ENCODE assay signal across 1 cellular context in the genomic region with DNA sequence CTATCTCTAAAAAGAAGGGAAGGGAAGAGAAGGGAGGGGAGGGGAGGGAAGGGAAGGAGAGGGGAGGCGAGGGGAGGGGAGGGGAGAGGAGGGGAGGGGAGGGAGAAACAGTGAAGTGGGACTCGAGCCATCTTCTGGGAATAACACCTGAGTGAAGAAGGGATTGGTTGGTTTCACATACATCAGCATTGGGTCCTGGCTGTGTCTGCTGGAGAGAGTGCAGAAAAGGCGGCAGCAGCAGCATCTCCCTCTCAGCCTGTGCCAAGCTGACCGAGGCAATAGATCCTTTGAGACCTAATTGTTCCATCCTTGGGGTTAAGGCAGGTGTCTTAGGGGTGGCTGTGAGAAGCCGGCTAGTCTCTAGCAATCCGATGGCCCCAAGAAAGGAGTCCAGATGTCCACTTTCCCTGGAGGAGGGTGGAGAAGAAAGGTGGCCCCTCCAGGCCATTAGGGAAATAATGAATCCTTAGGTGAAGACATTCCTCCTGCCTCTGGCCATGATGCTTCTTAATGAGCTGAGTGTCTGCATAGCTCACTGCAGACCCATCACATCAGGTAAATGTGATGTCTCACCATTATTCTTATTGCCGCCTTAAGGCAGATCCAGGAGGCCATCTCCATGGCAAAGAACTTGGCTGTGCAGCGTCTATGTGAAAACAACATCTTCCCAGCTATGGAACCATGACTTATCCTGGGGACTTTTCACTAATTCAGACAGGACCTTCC.
TF ChIP-seq lines count a peak whose summit lies in the region.

No MANE protein-coding gene starts in this region.

TF ChIP-seq in GM23338, 12 proteins besides CTCF, POLR2A, EP300 and RAD21:
- TF ChIP-seq, protein P1, sequence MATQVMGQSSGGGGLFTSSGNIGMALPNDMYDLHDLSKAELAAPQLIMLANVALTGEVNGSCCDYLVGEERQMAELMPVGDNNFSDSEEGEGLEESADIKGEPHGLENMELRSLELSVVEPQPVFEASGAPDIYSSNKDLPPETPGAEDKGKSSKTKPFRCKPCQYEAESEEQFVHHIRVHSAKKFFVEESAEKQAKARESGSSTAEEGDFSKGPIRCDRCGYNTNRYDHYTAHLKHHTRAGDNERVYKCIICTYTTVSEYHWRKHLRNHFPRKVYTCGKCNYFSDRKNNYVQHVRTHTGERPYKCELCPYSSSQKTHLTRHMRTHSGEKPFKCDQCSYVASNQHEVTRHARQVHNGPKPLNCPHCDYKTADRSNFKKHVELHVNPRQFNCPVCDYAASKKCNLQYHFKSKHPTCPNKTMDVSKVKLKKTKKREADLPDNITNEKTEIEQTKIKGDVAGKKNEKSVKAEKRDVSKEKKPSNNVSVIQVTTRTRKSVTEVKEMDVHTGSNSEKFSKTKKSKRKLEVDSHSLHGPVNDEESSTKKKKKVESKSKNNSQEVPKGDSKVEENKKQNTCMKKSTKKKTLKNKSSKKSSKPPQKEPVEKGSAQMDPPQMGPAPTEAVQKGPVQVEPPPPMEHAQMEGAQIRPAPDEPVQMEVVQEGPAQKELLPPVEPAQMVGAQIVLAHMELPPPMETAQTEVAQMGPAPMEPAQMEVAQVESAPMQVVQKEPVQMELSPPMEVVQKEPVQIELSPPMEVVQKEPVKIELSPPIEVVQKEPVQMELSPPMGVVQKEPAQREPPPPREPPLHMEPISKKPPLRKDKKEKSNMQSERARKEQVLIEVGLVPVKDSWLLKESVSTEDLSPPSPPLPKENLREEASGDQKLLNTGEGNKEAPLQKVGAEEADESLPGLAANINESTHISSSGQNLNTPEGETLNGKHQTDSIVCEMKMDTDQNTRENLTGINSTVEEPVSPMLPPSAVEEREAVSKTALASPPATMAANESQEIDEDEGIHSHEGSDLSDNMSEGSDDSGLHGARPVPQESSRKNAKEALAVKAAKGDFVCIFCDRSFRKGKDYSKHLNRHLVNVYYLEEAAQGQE (IDR thresholded peaks at IDR 0.05; ENCODE audit: unreplicated experiment): no peak
- TF ChIP-seq ZNF331 (CRISPR knock-in tag; IDR thresholded peaks at IDR 0.05; ENCODE audit: low read depth): no peak
- no peak for TF ChIP-seq CREB1 (CRISPR knock-in tag; IDR thresholded peaks at IDR 0.05; ENCODE audit: low read depth)
- TF ChIP-seq ZNF114 (CRISPR knock-in tag; IDR thresholded peaks at IDR 0.05): no peak
- no peak for TF ChIP-seq EZH2phosphoT487 (IDR thresholded peaks at IDR 0.05; ENCODE audit: unreplicated experiment)
- no peak for TF ChIP-seq POLR2AphosphoS5 (IDR thresholded peaks at IDR 0.05; ENCODE audit: low read depth)
- TF ChIP-seq, protein P2, sequence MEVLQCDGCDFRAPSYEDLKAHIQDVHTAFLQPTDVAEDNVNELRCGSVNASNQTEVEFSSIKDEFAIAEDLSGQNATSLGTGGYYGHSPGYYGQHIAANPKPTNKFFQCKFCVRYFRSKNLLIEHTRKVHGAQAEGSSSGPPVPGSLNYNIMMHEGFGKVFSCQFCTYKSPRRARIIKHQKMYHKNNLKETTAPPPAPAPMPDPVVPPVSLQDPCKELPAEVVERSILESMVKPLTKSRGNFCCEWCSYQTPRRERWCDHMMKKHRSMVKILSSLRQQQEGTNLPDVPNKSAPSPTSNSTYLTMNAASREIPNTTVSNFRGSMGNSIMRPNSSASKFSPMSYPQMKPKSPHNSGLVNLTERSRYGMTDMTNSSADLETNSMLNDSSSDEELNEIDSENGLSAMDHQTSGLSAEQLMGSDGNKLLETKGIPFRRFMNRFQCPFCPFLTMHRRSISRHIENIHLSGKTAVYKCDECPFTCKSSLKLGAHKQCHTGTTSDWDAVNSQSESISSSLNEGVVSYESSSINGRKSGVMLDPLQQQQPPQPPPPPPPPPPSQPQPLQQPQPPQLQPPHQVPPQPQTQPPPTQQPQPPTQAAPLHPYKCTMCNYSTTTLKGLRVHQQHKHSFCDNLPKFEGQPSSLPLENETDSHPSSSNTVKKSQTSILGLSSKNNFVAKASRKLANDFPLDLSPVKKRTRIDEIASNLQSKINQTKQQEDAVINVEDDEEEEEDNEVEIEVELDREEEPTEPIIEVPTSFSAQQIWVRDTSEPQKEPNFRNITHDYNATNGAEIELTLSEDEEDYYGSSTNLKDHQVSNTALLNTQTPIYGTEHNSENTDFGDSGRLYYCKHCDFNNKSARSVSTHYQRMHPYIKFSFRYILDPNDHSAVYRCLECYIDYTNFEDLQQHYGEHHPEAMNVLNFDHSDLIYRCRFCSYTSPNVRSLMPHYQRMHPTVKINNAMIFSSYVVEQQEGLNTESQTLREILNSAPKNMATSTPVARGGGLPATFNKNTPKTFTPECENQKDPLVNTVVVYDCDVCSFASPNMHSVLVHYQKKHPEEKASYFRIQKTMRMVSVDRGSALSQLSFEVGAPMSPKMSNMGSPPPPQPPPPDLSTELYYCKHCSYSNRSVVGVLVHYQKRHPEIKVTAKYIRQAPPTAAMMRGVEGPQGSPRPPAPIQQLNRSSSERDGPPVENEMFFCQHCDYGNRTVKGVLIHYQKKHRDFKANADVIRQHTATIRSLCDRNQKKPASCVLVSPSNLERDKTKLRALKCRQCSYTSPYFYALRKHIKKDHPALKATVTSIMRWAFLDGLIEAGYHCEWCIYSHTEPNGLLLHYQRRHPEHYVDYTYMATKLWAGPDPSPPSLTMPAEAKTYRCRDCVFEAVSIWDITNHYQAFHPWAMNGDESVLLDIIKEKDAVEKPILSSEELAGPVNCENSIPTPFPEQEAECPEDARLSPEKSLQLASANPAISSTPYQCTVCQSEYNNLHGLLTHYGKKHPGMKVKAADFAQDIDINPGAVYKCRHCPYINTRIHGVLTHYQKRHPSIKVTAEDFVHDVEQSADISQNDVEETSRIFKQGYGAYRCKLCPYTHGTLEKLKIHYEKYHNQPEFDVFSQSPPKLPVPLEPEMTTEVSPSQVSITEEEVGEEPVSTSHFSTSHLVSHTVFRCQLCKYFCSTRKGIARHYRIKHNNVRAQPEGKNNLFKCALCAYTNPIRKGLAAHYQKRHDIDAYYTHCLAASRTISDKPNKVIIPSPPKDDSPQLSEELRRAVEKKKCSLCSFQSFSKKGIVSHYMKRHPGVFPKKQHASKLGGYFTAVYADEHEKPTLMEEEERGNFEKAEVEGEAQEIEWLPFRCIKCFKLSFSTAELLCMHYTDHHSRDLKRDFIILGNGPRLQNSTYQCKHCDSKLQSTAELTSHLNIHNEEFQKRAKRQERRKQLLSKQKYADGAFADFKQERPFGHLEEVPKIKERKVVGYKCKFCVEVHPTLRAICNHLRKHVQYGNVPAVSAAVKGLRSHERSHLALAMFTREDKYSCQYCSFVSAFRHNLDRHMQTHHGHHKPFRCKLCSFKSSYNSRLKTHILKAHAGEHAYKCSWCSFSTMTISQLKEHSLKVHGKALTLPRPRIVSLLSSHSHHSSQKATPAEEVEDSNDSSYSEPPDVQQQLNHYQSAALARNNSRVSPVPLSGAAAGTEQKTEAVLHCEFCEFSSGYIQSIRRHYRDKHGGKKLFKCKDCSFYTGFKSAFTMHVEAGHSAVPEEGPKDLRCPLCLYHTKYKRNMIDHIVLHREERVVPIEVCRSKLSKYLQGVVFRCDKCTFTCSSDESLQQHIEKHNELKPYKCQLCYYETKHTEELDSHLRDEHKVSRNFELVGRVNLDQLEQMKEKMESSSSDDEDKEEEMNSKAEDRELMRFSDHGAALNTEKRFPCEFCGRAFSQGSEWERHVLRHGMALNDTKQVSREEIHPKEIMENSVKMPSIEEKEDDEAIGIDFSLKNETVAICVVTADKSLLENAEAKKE (CRISPR knock-in tag; IDR thresholded peaks at IDR 0.05): no peak
- TF ChIP-seq EZH2 (IDR thresholded peaks at IDR 0.05; ENCODE audit: low read depth, unreplicated experiment): no peak
- TF ChIP-seq STAT1 (IDR thresholded peaks at IDR 0.05; ENCODE audit: unreplicated experiment): no peak
- TF ChIP-seq JUNB (IDR thresholded peaks at IDR 0.05; ENCODE audit: unreplicated experiment): no peak
- TF ChIP-seq, protein P3, sequence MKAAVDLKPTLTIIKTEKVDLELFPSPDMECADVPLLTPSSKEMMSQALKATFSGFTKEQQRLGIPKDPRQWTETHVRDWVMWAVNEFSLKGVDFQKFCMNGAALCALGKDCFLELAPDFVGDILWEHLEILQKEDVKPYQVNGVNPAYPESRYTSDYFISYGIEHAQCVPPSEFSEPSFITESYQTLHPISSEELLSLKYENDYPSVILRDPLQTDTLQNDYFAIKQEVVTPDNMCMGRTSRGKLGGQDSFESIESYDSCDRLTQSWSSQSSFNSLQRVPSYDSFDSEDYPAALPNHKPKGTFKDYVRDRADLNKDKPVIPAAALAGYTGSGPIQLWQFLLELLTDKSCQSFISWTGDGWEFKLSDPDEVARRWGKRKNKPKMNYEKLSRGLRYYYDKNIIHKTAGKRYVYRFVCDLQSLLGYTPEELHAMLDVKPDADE (IDR thresholded peaks at IDR 0.05): no peak
- no peak for TF ChIP-seq NANOG (IDR thresholded peaks at IDR 0.05; ENCODE audit: borderline replicate concordance)
